Comparison of ENCODE assay signal across 1 cellular context in genomic region chr3:168065569-168065968, GRCh38.
TF ChIP-seq lines count a peak whose summit lies in the region.

No MANE protein-coding gene starts in this region.

TF ChIP-seq in K562, 482 proteins besides CTCF, POLR2A, EP300 and RAD21 (continued from another document):
- TF ChIP-seq ZNF512 (tag; IDR thresholded peaks at IDR 0.05) (no peak), XRCC4 (IDR thresholded peaks at IDR 0.05; ENCODE audit: extremely low read depth, insufficient read depth, insufficient read length) (no peak), ZNF75A (CRISPR knock-in tag; IDR thresholded peaks at IDR 0.05) (no peak), TSC22D4 (tag; IDR thresholded peaks at IDR 0.05) (no peak), FOXA3 (CRISPR knock-in tag; conservative IDR thresholded peaks at IDR 0.05 in 1 of 2, IDR thresholded peaks at IDR 0.05 in 1 of 2) (no peak), POLR3A (IDR thresholded peaks at IDR 0.05; ENCODE audit: borderline replicate concordance, extremely low read depth, insufficient read depth, insufficient read length) (no peak), SIRT6 (IDR thresholded peaks at IDR 0.05; ENCODE audit: low read depth, low read length) (no peak), ZNF280A (IDR thresholded peaks at IDR 0.05; ENCODE audit: low read depth, partially characterized antibody) (no peak), RHOXF2B (CRISPR knock-in tag; conservative IDR thresholded peaks at IDR 0.05) (no peak)
- TF ChIP-seq, protein P1, sequence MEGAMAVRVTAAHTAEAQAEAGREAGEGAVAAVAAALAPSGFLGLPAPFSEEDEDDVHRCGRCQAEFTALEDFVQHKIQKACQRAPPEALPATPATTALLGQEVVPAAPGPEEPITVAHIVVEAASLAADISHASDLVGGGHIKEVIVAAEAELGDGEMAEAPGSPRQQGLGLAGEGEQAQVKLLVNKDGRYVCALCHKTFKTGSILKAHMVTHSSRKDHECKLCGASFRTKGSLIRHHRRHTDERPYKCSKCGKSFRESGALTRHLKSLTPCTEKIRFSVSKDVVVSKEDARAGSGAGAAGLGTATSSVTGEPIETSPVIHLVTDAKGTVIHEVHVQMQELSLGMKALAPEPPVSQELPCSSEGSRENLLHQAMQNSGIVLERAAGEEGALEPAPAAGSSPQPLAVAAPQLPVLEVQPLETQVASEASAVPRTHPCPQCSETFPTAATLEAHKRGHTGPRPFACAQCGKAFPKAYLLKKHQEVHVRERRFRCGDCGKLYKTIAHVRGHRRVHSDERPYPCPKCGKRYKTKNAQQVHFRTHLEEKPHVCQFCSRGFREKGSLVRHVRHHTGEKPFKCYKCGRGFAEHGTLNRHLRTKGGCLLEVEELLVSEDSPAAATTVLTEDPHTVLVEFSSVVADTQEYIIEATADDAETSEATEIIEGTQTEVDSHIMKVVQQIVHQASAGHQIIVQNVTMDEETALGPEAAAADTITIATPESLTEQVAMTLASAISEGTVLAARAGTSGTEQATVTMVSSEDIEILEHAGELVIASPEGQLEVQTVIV (CRISPR knock-in tag; IDR thresholded peaks at IDR 0.05; ENCODE audit: borderline replicate concordance): no peak
- TF ChIP-seq, protein P2, sequence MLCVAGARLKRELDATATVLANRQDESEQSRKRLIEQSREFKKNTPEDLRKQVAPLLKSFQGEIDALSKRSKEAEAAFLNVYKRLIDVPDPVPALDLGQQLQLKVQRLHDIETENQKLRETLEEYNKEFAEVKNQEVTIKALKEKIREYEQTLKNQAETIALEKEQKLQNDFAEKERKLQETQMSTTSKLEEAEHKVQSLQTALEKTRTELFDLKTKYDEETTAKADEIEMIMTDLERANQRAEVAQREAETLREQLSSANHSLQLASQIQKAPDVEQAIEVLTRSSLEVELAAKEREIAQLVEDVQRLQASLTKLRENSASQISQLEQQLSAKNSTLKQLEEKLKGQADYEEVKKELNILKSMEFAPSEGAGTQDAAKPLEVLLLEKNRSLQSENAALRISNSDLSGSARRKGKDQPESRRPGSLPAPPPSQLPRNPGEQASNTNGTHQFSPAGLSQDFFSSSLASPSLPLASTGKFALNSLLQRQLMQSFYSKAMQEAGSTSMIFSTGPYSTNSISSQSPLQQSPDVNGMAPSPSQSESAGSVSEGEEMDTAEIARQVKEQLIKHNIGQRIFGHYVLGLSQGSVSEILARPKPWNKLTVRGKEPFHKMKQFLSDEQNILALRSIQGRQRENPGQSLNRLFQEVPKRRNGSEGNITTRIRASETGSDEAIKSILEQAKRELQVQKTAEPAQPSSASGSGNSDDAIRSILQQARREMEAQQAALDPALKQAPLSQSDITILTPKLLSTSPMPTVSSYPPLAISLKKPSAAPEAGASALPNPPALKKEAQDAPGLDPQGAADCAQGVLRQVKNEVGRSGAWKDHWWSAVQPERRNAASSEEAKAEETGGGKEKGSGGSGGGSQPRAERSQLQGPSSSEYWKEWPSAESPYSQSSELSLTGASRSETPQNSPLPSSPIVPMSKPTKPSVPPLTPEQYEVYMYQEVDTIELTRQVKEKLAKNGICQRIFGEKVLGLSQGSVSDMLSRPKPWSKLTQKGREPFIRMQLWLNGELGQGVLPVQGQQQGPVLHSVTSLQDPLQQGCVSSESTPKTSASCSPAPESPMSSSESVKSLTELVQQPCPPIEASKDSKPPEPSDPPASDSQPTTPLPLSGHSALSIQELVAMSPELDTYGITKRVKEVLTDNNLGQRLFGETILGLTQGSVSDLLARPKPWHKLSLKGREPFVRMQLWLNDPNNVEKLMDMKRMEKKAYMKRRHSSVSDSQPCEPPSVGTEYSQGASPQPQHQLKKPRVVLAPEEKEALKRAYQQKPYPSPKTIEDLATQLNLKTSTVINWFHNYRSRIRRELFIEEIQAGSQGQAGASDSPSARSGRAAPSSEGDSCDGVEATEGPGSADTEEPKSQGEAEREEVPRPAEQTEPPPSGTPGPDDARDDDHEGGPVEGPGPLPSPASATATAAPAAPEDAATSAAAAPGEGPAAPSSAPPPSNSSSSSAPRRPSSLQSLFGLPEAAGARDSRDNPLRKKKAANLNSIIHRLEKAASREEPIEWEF (CRISPR knock-in tag; IDR thresholded peaks at IDR 0.05): no peak
- TF ChIP-seq, protein P3, sequence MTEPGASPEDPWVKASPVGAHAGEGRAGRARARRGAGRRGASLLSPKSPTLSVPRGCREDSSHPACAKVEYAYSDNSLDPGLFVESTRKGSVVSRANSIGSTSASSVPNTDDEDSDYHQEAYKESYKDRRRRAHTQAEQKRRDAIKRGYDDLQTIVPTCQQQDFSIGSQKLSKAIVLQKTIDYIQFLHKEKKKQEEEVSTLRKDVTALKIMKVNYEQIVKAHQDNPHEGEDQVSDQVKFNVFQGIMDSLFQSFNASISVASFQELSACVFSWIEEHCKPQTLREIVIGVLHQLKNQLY (CRISPR knock-in tag; conservative IDR thresholded peaks at IDR 0.05): no peak
